In genomic region chr7:106056513-106057203, GRCh38 we compare ENCODE assay signal across 8 cellular contexts. TPM values are rescaled to one million over a fixed set of nuclear protein-coding genes. Genes with fewer than 3 reads are reported as not detected.
DNase-seq lines count a peak whose midpoint lies in the region; ATAC-seq and TF ChIP-seq lines count a peak whose summit lies in the region.

No MANE protein-coding gene starts in this region.

- ATAC-seq in HG02571 (IDR thresholded peaks at IDR 0.05; ENCODE audit: unreplicated experiment) (peak; percentile 47), right cardiac atrium (peak; percentile 90 to 91), HG03139 (IDR thresholded peaks at IDR 0.05; ENCODE audit: unreplicated experiment) (no peak)

- no peaks in the 10 kb centered on the region for H3K4me1 ChIP-seq in right cardiac atrium (ENCODE audit: control insufficient read depth, insufficient read depth, low read length)
- no peaks in the 10 kb centered on the region for H3K4me1 ChIP-seq in skeletal muscle satellite cell (ENCODE audit: control insufficient read depth, insufficient read depth, low read length)

- 51% methylated on average over 9 of the region's 9 CpGs for whole genome bisulfite sequencing in right cardiac atrium

- H3K27me3 ChIP-seq in right cardiac atrium (ENCODE audit: control insufficient read depth, insufficient read depth) (no peaks in the 10 kb centered on the region), skeletal muscle satellite cell (ENCODE audit: control insufficient read depth, insufficient read depth, low read length) (peaks cover 29% of the 10 kb centered on the region)

- peak overlapping the region; percentile 50 for H3K4me2 ChIP-seq in skeletal muscle satellite cell (ENCODE audit: low read length)

- no peak overlapping the region for H3K27ac ChIP-seq in right cardiac atrium (ENCODE audit: low read length)

- peak; percentile 94 for TF ChIP-seq CTCF in GM12873 (IDR thresholded peaks at IDR 0.05; ENCODE audit: insufficient read depth, low read depth, low read length, missing control alignments)

- H3K36me3 ChIP-seq in skeletal muscle satellite cell (ENCODE audit: insufficient read depth, low read length) = no peaks in the 10 kb centered on the region

- no peak overlapping the region for H3K9ac ChIP-seq in skeletal muscle satellite cell (ENCODE audit: low read depth, low read length)

- DNase-seq in NCI-H128 (lab: John Stamatoyannopoulos, UW; ENCODE audit: unreplicated experiment) (peak; percentile 64), T follicular helper cell (ENCODE audit: low read depth) (peak; percentile 54), amniotic stem cell (lab: John Stamatoyannopoulos, UW) (peak; percentile 70), right cardiac atrium (peak; percentile 71 to 82 (median 80))

- H3K9me3 ChIP-seq in right cardiac atrium (ENCODE audit: control insufficient read depth, low read length) (no peaks in the 10 kb centered on the region), skeletal muscle satellite cell (replicated peaks; ENCODE audit: low read length) (no peaks in the 10 kb centered on the region)

- H3K4me3 ChIP-seq in right cardiac atrium (ENCODE audit: low read length) (no peak overlapping the region), skeletal muscle satellite cell (ENCODE audit: low read length) (no peak overlapping the region)

- intact Hi-C loops in right cardiac atrium (cut with DNase I) = loop anchor here in 3 of 4 donors (1.0 to 5.0 kb wide), 3 partner anchors 96 to 97 kb away; no protein-coding TSS in a partner anchor

RNA-seq across cellular contexts. Expression of gene SYPL1, which starts 55.5 kb away (rescaled TPM):
- 10 to 100 TPM; 72.2 to 86.9 (median 79.7) TPM for total RNA-seq in right cardiac atrium
- polyA plus RNA-seq in right cardiac atrium = 78.0 TPM
- total RNA-seq in skeletal muscle satellite cell (2012; rRNA removed) = 33.4 and 39.8 TPM in 2 replicates
